9 cellular contexts compared by ENCODE assay signal in the genomic region with DNA sequence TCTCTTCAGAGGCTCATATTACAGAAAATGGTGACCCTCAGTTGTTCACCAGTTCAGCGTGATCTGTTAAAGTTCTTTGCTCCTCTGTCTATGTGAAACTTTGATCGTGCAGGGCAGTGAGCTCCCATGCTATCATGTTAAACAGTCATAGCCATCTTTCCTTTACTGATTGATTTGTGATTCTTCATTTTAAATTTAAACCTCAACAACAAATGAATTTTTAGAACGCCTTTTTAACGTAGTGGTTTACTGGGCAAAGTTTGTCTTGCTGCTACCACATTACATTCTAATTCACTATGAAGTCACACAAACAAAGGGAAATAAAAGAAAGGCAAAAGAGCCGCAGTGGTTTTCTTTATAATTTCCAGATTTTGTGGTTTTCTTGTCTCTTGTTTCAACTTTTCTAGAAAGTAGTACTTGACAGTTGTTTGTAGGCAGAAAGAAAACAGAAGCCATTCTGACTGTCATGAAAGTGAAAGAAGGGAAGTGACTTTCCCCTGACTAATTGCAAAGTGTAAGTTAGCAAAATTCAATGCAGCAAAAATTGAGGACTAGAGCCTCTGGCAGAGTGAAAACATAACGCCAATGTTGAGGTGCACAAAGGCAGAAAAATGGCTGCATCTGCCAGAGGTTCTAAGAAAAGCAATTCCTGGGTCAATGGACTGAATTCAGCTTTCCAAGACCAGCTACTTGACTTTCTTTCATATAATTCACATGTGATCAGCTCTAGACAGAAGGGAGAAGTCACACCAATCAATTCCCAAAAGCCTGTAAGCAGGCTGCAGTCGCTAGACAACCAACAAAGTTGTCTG. TPM values are rescaled to one million over a fixed set of nuclear protein-coding genes. Genes with fewer than 3 reads are reported as not detected.
DNase-seq lines count a peak whose midpoint lies in the region; ATAC-seq and TF ChIP-seq lines count a peak whose summit lies in the region.
"Had no signal": no experiment of that assay in that cellular context is flagged by ENCODE, and none has a peak within 500 bp of the region (broad histone marks: within the 10 kb centered on the region; RNA-seq: fewer than 3 reads in every experiment).

No MANE protein-coding gene starts in this region.

- peaks cover 7 to 15% (median 11%) of the 10 kb centered on the region in 11 experiments; a peak in 21 of 22 replicates for H3K9me3 ChIP-seq in BLaER1 treated with 17β-estradiol and CSF1 and Interleukin-3, amounts not matched to agents 10 nM and 100 nM (replicated peaks in 1 of 11)
- H3K9me3 ChIP-seq in mammary epithelial cell (replicated peaks; ENCODE audit: insufficient read depth, low read length) = no peaks in the 10 kb centered on the region

- H3K79me2 ChIP-seq in mammary epithelial cell (ENCODE audit: insufficient read depth, low read length) = no peaks in the 10 kb centered on the region

- H3K36me3 Mint-ChIP-seq in activated naive CD4-positive, alpha-beta T cell treated with anti-CD3 and anti-CD28 coated beads, Interleukin-2, amount 50 U/mL, for 72 hours = peaks cover 6 to 11% of the 10 kb centered on the region in 2 donors
- no peaks in the 10 kb centered on the region for H3K36me3 Mint-ChIP-seq in CD14-positive monocyte

- H4K20me1 ChIP-seq in BLaER1 treated with 17β-estradiol and CSF1 and Interleukin-3, amounts not matched to agents 10 nM and 100 nM = no peaks in the 10 kb centered on the region
- no peaks in the 10 kb centered on the region for H4K20me1 ChIP-seq in mammary epithelial cell (ENCODE audit: insufficient read depth, low read length)

- no peak for TF ChIP-seq CTCF in mammary epithelial cell (conservative IDR thresholded peaks at IDR 0.05 in 1 of 2, IDR thresholded peaks at IDR 0.05 in 1 of 2; ENCODE audit: extremely low read depth in 1 of 2, insufficient read depth in 1 of 2, low read depth in 1 of 2, low read length in 2 of 2)
- TF ChIP-seq CTCF in CD14-positive monocyte (IDR thresholded peaks at IDR 0.05) = no peak

- peaks cover 2 to 8% (median 4%) of the 10 kb centered on the region in 3 donors for H3K27me3 Mint-ChIP-seq in CD14-positive monocyte (ENCODE audit: low read depth in 3 of 3)

- in situ Hi-C loops in mammary epithelial cell (cut with MboI; ENCODE audit: low sequenced_read_pairs in 2 of 2) = no loop called here

- no TSS peak for BruUV-seq in mammary epithelial cell (replicated peaks; lab: Mats Ljungman, UMichigan)

- peak overlapping the region; percentile 26 to 78 (median 53); a peak in 21 of 22 replicates for H3K4me2 ChIP-seq in BLaER1 treated with 17β-estradiol and CSF1 and Interleukin-3, amounts not matched to agents 10 nM and 100 nM
- no peak overlapping the region for H3K4me2 ChIP-seq in mammary epithelial cell (ENCODE audit: insufficient read depth, low read depth, low read length)

- WGBS in mammary epithelial cell (ENCODE audit: low coverage, missing lambda C conversion rate) = 82% methylated on average over 5 of the region's 7 CpGs

- H3K4me3 Mint-ChIP-seq in CD14-positive monocyte = peak overlapping the region in 1 of 2 donors; percentile 36

- H3K9me3 Mint-ChIP-seq in activated naive CD4-positive, alpha-beta T cell treated with anti-CD3 and anti-CD28 coated beads, Interleukin-2, amount 50 U/mL, for 72 hours = peaks cover 5 to 8% of the 10 kb centered on the region in 2 donors
- peaks cover 0 to 4% (median 0%) of the 10 kb centered on the region in 7 donors for H3K9me3 Mint-ChIP-seq in CD14-positive monocyte

- peaks cover 9 to 18% (median 14%) of the 10 kb centered on the region in 10 experiments; a peak in 19 of 20 replicates for H3K4me1 ChIP-seq in BLaER1 treated with 17β-estradiol and CSF1 and Interleukin-3, amounts not matched to agents 10 nM and 100 nM
- no peaks in the 10 kb centered on the region for H3K4me1 ChIP-seq in mammary epithelial cell (ENCODE audit: insufficient read depth, low read length)

- H3K36me3 ChIP-seq in BLaER1 treated with 17β-estradiol and CSF1 and Interleukin-3, amounts not matched to agents 10 nM and 100 nM = no peaks in the 10 kb centered on the region
- no peaks in the 10 kb centered on the region for H3K36me3 ChIP-seq in mammary epithelial cell (ENCODE audit: insufficient read depth, low read length)

- intact Hi-C loops in mammary epithelial cell (cut with micrococcal nuclease) (no loop called here), CD14-positive monocyte (cut with micrococcal nuclease) (no loop called here)

- H3K4me1 Mint-ChIP-seq in CD14-positive monocyte = peaks cover 16% of the 10 kb centered on the region

- DNase-seq in activated naive CD4-positive, alpha-beta T cell treated with anti-CD3 and anti-CD28 coated beads, Interleukin-2, amount 50 U/mL, for 72 hours (ENCODE audit: low spot score in 2 of 2) = peak in 1 of 2 donors; percentile 13
- DNase-seq in NCI-H446 (lab: John Stamatoyannopoulos, UW) = no peak
- no peak for DNase-seq in mammary epithelial cell
- DNase-seq in CD14-positive monocyte (ENCODE audit: low spot score) = no peak
- no peak for DNase-seq in NCI-H187 (lab: John Stamatoyannopoulos, UW)

- no peak overlapping the region for H2AFZ ChIP-seq in mammary epithelial cell (ENCODE audit: low read depth, low read length)

- no peak overlapping the region for H3K4me3 ChIP-seq in BLaER1 treated with 17β-estradiol and CSF1 and Interleukin-3, amounts not matched to agents 10 nM and 100 nM
- no peak overlapping the region for H3K4me3 ChIP-seq in mammary epithelial cell (replicated peaks in 1 of 3; ENCODE audit: insufficient read depth in 1 of 3, low read depth in 2 of 3, low read length in 3 of 3)

- dilution Hi-C loops in mammary epithelial cell (cut with HindIII; ENCODE audit: low sequenced_read_pairs) = no loop called here

- H3K27ac Mint-ChIP-seq in activated naive CD4-positive, alpha-beta T cell treated with anti-CD3 and anti-CD28 coated beads, Interleukin-2, amount 50 U/mL, for 72 hours = peak overlapping the region; percentile 61 to 91
- H3K27ac Mint-ChIP-seq in CD14-positive monocyte = peak overlapping the region in 1 of 7 donors; percentile 10

- CTCF ChIA-PET in mammary epithelial cell (lab: Charles Lee; ENCODE audit: low non-redundant PET) = no interaction called here

- ATAC-seq in GM19043 (IDR thresholded peaks at IDR 0.05; ENCODE audit: low read depth, unreplicated experiment) (peak; percentile 73), HG03066 (IDR thresholded peaks at IDR 0.05; ENCODE audit: low read depth, unreplicated experiment) (peak; percentile 89)
- peak; percentile 90 to 91 for ATAC-seq in activated naive CD4-positive, alpha-beta T cell treated with anti-CD3 and anti-CD28 coated beads, Interleukin-2, amount 50 U/mL, for 72 hours

- peaks cover 0 to 68% (median 0%) of the 10 kb centered on the region in 11 experiments; a peak in 4 of 22 replicates for H3K27me3 ChIP-seq in BLaER1 treated with 17β-estradiol and CSF1 and Interleukin-3, amounts not matched to agents 10 nM and 100 nM
- no peaks in the 10 kb centered on the region for H3K27me3 ChIP-seq in mammary epithelial cell (ENCODE audit: insufficient read depth, low read length)

- no peak overlapping the region; a peak in 1 of 22 replicates for H3K27ac ChIP-seq in BLaER1 treated with 17β-estradiol and CSF1 and Interleukin-3, amounts not matched to agents 10 nM and 100 nM
- no peak overlapping the region for H3K27ac ChIP-seq in mammary epithelial cell (ENCODE audit: insufficient read depth, low read depth, low read length)
- H3K27ac ChIP-seq: VCaP had no signal

- H3K9ac ChIP-seq in BLaER1 treated with 17β-estradiol and CSF1 and Interleukin-3, amounts not matched to agents 10 nM and 100 nM = no peak overlapping the region; a peak in 1 of 22 replicates
- H3K9ac ChIP-seq in mammary epithelial cell (ENCODE audit: insufficient read depth, low read length) = no peak overlapping the region

RNA-seq across cellular contexts. Expression of a gene that starts 7.0 kb away (rescaled TPM):
- total RNA-seq in activated naive CD4-positive, alpha-beta T cell treated with anti-CD3 and anti-CD28 coated beads, Interleukin-2, amount 50 U/mL, for 72 hours = not detected
- total RNA-seq in mammary epithelial cell = not detected
- polyA plus RNA-seq in mammary epithelial cell = not detected
- polyA minus RNA-seq in mammary epithelial cell = not detected
- not detected for polyA plus RNA-seq in CD14-positive monocyte

RNA-seq across cellular contexts. Expression of a gene that starts 10.2 kb away (rescaled TPM):
- not detected for total RNA-seq in activated naive CD4-positive, alpha-beta T cell treated with anti-CD3 and anti-CD28 coated beads, Interleukin-2, amount 50 U/mL, for 72 hours
- total RNA-seq in mammary epithelial cell = not detected
- polyA plus RNA-seq in mammary epithelial cell = not detected
- polyA minus RNA-seq in mammary epithelial cell = not detected
- not detected for polyA plus RNA-seq in CD14-positive monocyte

RNA-seq across cellular contexts. Expression of a gene that starts 22.5 kb away (rescaled TPM):
- 10 to 100 TPM; 14.6 to 14.8 TPM for total RNA-seq in activated naive CD4-positive, alpha-beta T cell treated with anti-CD3 and anti-CD28 coated beads, Interleukin-2, amount 50 U/mL, for 72 hours
- 10 to 100 TPM; 15.7 to 24.7 TPM for total RNA-seq in mammary epithelial cell
- 7.1 TPM for polyA plus RNA-seq in mammary epithelial cell
- polyA minus RNA-seq in mammary epithelial cell = 13.2 TPM
- 1 to 10 TPM; 7.7 to 9.0 TPM for polyA plus RNA-seq in CD14-positive monocyte

RNA-seq across cellular contexts. Expression of a gene that starts 27.5 kb away (rescaled TPM):
- not detected for total RNA-seq in activated naive CD4-positive, alpha-beta T cell treated with anti-CD3 and anti-CD28 coated beads, Interleukin-2, amount 50 U/mL, for 72 hours
- total RNA-seq in mammary epithelial cell = not detected
- not detected for polyA plus RNA-seq in mammary epithelial cell
- polyA minus RNA-seq in mammary epithelial cell = not detected
- not detected for polyA plus RNA-seq in CD14-positive monocyte

RNA-seq across cellular contexts. Expression of a gene that starts 51.2 kb away (rescaled TPM):
- not detected for total RNA-seq in activated naive CD4-positive, alpha-beta T cell treated with anti-CD3 and anti-CD28 coated beads, Interleukin-2, amount 50 U/mL, for 72 hours
- not detected for total RNA-seq in mammary epithelial cell
- polyA plus RNA-seq in mammary epithelial cell = not detected
- not detected for polyA minus RNA-seq in mammary epithelial cell
- not detected for polyA plus RNA-seq in CD14-positive monocyte
